ENCODE assay signal across 28 cellular contexts in genomic region chr2:152263902-152264301, GRCh38.
"Had no signal": no experiment of that assay in that cellular context is flagged by ENCODE, and none has a peak within 500 bp of the region (broad histone marks: within the 10 kb centered on the region; RNA-seq: fewer than 3 reads in every experiment).

No MANE protein-coding gene starts in this region.

- H3K36me3 ChIP-seq: colonic mucosa, esophagus muscularis mucosa, esophagus squamous epithelium, gastrocnemius medialis, gastroesophageal sphincter, heart left ventricle, heart right ventricle had no signal

- H3K27me3 ChIP-seq: colonic mucosa, dorsolateral prefrontal cortex, esophagus muscularis mucosa, foreskin keratinocyte, gastrocnemius medialis, gastroesophageal sphincter, heart left ventricle, heart right ventricle had no signal

- H3K27ac ChIP-seq: colonic mucosa, coronary artery, dorsolateral prefrontal cortex, epithelial cell of prostate, esophagus muscularis mucosa, esophagus squamous epithelium, foreskin keratinocyte, gastrocnemius medialis, gastroesophageal sphincter, heart left ventricle, heart right ventricle had no signal

- FAIRE-seq: colon, endometrium, endothelial cell of umbilical vein, frontal cortex had no signal

- DNase-seq: colonic mucosa; cortex of kidney; dermis blood vessel endothelial cell; dorsolateral prefrontal cortex; effector CD4-positive, alpha-beta T cell; effector CD8-positive, alpha-beta T cell; effector memory CD4-positive, alpha-beta T cell; effector memory CD8-positive, alpha-beta T cell; endodermal cell; erythroblast; esophagus squamous epithelium; foreskin fibroblast; foreskin keratinocyte; foreskin melanocyte; gastrocnemius medialis; glutamatergic neuron; head of caudate nucleus; heart left ventricle; heart right ventricle had no signal

- H3K9me3 ChIP-seq: colonic mucosa, gastrocnemius medialis had no signal

- H3K4me3 ChIP-seq: colonic mucosa, coronary artery, dorsolateral prefrontal cortex, esophagus muscularis mucosa, esophagus squamous epithelium, gastrocnemius medialis, gastroesophageal sphincter, heart left ventricle, heart right ventricle had no signal

- ATAC-seq: effector memory CD8-positive, alpha-beta T cell; esophagus mucosa; foreskin keratinocyte; gastrocnemius medialis; gastroesophageal sphincter; heart left ventricle; heart right ventricle had no signal

- H3K4me1 ChIP-seq: colonic mucosa, esophagus muscularis mucosa, esophagus squamous epithelium, foreskin keratinocyte, gastrocnemius medialis, gastroesophageal sphincter, heart left ventricle, heart right ventricle had no signal
